8 cellular contexts compared by ENCODE assay signal in genomic region chr2:121076501-121076820, GRCh38.
"Had no signal": no experiment of that assay in that cellular context is flagged by ENCODE, and none has a peak within 500 bp of the region (broad histone marks: within the 10 kb centered on the region; RNA-seq: fewer than 3 reads in every experiment).

No MANE protein-coding gene starts in this region.

- H3K4me1 Mint-ChIP-seq: activated naive CD4-positive, alpha-beta T cell treated with anti-CD3 and anti-CD28 coated beads, Interleukin-2, amount 50 U/mL, for 24 hours had no signal

- H3K27ac ChIP-seq: body of pancreas, upper lobe of right lung, WERI-Rb-1 had no signal

- H3K9me3 Mint-ChIP-seq: activated naive CD4-positive, alpha-beta T cell treated with anti-CD3 and anti-CD28 coated beads, Interleukin-2, amount 50 U/mL, for 24 hours; nephron progenitor cell; stimulated activated naive CD8-positive, alpha-beta T cell treated with anti-CD3 and anti-CD28 coated beads, Interleukin-15, Interleukin-2, amounts not matched to agents 100 ng/mL and 50 ng/mL, for 24 hours had no signal

- H3K4me3 ChIP-seq: body of pancreas, gastroesophageal sphincter, upper lobe of right lung had no signal

- H3K27ac Mint-ChIP-seq: activated CD8-positive, alpha-beta T cell treated with anti-CD3 and anti-CD28 coated beads, Interleukin-2, amount 10 ng/mL, durations not matched to agents 7 days and 5 days; activated naive CD4-positive, alpha-beta T cell treated with anti-CD3 and anti-CD28 coated beads, Interleukin-2, amount 50 U/mL, for 24 hours; nephron progenitor cell; stimulated activated naive CD8-positive, alpha-beta T cell treated with anti-CD3 and anti-CD28 coated beads, Interleukin-15, Interleukin-2, amounts not matched to agents 100 ng/mL and 50 ng/mL, for 24 hours had no signal

- H3K4me3 Mint-ChIP-seq: activated CD8-positive, alpha-beta T cell treated with anti-CD3 and anti-CD28 coated beads, Interleukin-2, amount 10 ng/mL, durations not matched to agents 7 days and 5 days; activated naive CD4-positive, alpha-beta T cell treated with anti-CD3 and anti-CD28 coated beads, Interleukin-2, amount 50 U/mL, for 24 hours; stimulated activated naive CD8-positive, alpha-beta T cell treated with anti-CD3 and anti-CD28 coated beads, Interleukin-15, Interleukin-2, amounts not matched to agents 100 ng/mL and 50 ng/mL, for 24 hours had no signal

- ATAC-seq: gastroesophageal sphincter had no signal

- H3K36me3 Mint-ChIP-seq: activated naive CD4-positive, alpha-beta T cell treated with anti-CD3 and anti-CD28 coated beads, Interleukin-2, amount 50 U/mL, for 24 hours had no signal

- H3K4me1 ChIP-seq: upper lobe of right lung had no signal

- H3K9me3 ChIP-seq: body of pancreas, gastroesophageal sphincter, upper lobe of right lung had no signal

- H3K36me3 ChIP-seq: gastroesophageal sphincter, upper lobe of right lung, WERI-Rb-1 had no signal
